Comparison of ENCODE assay signal across 9 cellular contexts in the genomic region with DNA sequence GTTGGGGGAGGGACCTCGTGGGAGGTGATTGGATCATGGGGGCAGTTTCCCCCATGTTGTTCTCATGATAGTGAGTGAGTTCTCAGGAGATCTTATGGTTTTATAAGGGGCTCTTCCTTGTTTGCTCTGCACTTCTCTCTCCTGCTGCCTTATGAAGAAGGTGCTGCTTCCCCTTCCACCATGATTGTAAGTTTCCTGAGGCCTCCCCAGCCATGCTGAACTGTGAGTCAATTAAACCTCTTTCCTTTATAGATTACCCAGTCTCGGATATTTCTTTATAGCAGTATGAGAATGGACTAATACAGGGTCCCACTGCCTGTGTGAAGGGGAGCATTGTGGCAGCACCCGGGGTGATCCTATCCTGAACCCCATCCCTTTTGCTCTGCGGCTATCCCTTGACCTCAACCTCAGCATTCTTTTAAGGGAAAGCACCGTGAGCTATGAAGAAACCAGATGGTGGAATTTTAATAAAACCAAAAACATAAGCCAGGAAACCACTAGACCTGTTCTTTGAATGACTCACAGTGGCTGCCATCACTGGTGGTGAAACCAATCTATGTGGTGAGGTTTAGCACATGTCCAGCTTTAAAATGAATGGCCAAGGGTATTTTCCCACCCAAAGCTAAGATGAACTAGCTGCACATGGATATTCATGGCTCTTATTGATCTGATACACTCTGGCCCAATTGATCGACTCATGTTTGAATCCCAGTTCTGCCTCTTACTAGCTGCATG.
DNase-seq lines count a peak whose midpoint lies in the region; ATAC-seq and TF ChIP-seq lines count a peak whose summit lies in the region.
"Had no signal": no experiment of that assay in that cellular context is flagged by ENCODE, and none has a peak within 500 bp of the region (broad histone marks: within the 10 kb centered on the region; RNA-seq: fewer than 3 reads in every experiment).

No MANE protein-coding gene starts in this region.

- DNase-seq in HT1080 (ENCODE audit: low read depth), result peak; percentile 90
- peak; percentile 47 for DNase-seq in fibroblast of the aortic adventitia (ENCODE audit: low read depth)
- no peak for DNase-seq in SK-N-DZ (ENCODE audit: low spot score)
- no peak for DNase-seq in progenitor cell of endocrine pancreas (ENCODE audit: low spot score, unreplicated experiment)
- DNase-seq in left ventricle myocardium inferior, result no peak
- DNase-seq: left cardiac atrium had no signal

- no peaks in the 10 kb centered on the region for H3K9me3 Mint-ChIP-seq in progenitor cell of endocrine pancreas (ENCODE audit: low read depth)

- no peaks in the 10 kb centered on the region for H3K27me3 ChIP-seq in left ventricle myocardium inferior (ENCODE audit: low read depth)

- H3K4me3 Mint-ChIP-seq in progenitor cell of endocrine pancreas (ENCODE audit: low read depth), result no peak overlapping the region

- no peaks in the 10 kb centered on the region for H3K9me3 ChIP-seq in left ventricle myocardium inferior (replicated peaks)

- no peak overlapping the region for H3K27ac ChIP-seq in left ventricle myocardium inferior (replicated peaks)

- intact Hi-C loops in left ventricle myocardium inferior (cut with micrococcal nuclease), result no loop called here

- peak; percentile 87 for ATAC-seq in GM18499 (IDR thresholded peaks at IDR 0.05; ENCODE audit: insufficient read depth, unreplicated experiment)
- peak; percentile 88 for ATAC-seq in GM21737 (IDR thresholded peaks at IDR 0.05; ENCODE audit: unreplicated experiment)
- ATAC-seq in HG02870 (IDR thresholded peaks at IDR 0.05; ENCODE audit: unreplicated experiment), result no peak
- ATAC-seq: left cardiac atrium had no signal

- H3K4me3 ChIP-seq in fibroblast of the aortic adventitia (ENCODE audit: low read depth, low read length), result no peak overlapping the region
- H3K4me3 ChIP-seq in left ventricle myocardium inferior, result no peak overlapping the region

- H3K36me3 Mint-ChIP-seq in progenitor cell of endocrine pancreas (ENCODE audit: insufficient read depth), result no peaks in the 10 kb centered on the region

- no peaks in the 10 kb centered on the region for H3K36me3 ChIP-seq in left ventricle myocardium inferior

- H3K27me3 Mint-ChIP-seq in progenitor cell of endocrine pancreas, result no peaks in the 10 kb centered on the region

- TF ChIP-seq CTCF in fibroblast of the aortic adventitia (IDR thresholded peaks at IDR 0.05; ENCODE audit: insufficient read depth, low read length), result no peak
- TF ChIP-seq CTCF in progenitor cell of endocrine pancreas (IDR thresholded peaks at IDR 0.05; ENCODE audit: unreplicated experiment), result no peak
- no peak for TF ChIP-seq CTCF in left ventricle myocardium inferior (IDR thresholded peaks at IDR 0.05; ENCODE audit: borderline replicate concordance)

- H3K4me1 ChIP-seq in left ventricle myocardium inferior, result peaks cover 24% of the 10 kb centered on the region

- H3K27ac Mint-ChIP-seq in progenitor cell of endocrine pancreas, result no peak overlapping the region

- no peaks in the 10 kb centered on the region for H3K4me1 Mint-ChIP-seq in progenitor cell of endocrine pancreas (ENCODE audit: low read depth)

Comparison
In these comparisons a context has a peak if more than half of its experiments do, and no peak if none do; other contexts are left out.
1. DNase-seq: peak in HT1080 (single experiment) and fibroblast of the aortic adventitia (single experiment); none in SK-N-DZ (single experiment), progenitor cell of endocrine pancreas (single experiment) and left ventricle myocardium inferior (single experiment).